In genomic region chr20:23200914-23201313, GRCh38 we compare ENCODE assay signal across 9 cellular contexts.
A peak's percentile ranks its signal among the peaks of the same experiment; 100 is the strongest.
DNase-seq lines count a peak whose midpoint lies in the region; ATAC-seq and TF ChIP-seq lines count a peak whose summit lies in the region.
"Had no signal": no experiment of that assay in that cellular context is flagged by ENCODE, and none has a peak within 500 bp of the region (broad histone marks: within the 10 kb centered on the region; RNA-seq: fewer than 3 reads in every experiment).

No MANE protein-coding gene starts in this region.

- H3K27ac Mint-ChIP-seq in HFFc6, result no peak overlapping the region
- H3K27ac Mint-ChIP-seq: activated T-cell treated with anti-CD3 and anti-CD28 coated beads, Interleukin-2, amount 50 U/mL, for 72 hours had no signal

- H3K27me3 Mint-ChIP-seq in HFFc6 (ENCODE audit: insufficient read depth), result peaks cover 22% of the 10 kb centered on the region

- CTCF ChIA-PET in BJ (lab: Yijun Ruan, JAX), result interaction anchor here (0.7 to 1.0 kb wide), 4 partner anchors 60 to 510 kb away, joined by 3 read pairs; no protein-coding TSS in a partner anchor

- H3K36me3 Mint-ChIP-seq in HFFc6 (ENCODE audit: low read depth), result no peaks in the 10 kb centered on the region

- ATAC-seq in HG03342 (IDR thresholded peaks at IDR 0.05; ENCODE audit: unreplicated experiment) (no peak), HG03097 (IDR thresholded peaks at IDR 0.05; ENCODE audit: low FRiP score, unreplicated experiment) (no peak), GM18498 (IDR thresholded peaks at IDR 0.05; ENCODE audit: unreplicated experiment) (no peak)
- ATAC-seq: activated T-cell treated with anti-CD3 and anti-CD28 coated beads, Interleukin-2, amount 50 U/mL, for 72 hours had no signal

- POLR2A ChIA-PET in BJ (lab: Charles Lee), result no interaction called here

- H3K4me3 ChIP-seq in BJ (ENCODE audit: low read depth, low read length), result no peak overlapping the region

- H3K9me3 Mint-ChIP-seq in HFFc6, result no peaks in the 10 kb centered on the region
- H3K9me3 Mint-ChIP-seq: activated T-cell treated with anti-CD3 and anti-CD28 coated beads, Interleukin-2, amount 50 U/mL, for 72 hours had no signal

- H3K4me1 Mint-ChIP-seq in HFFc6 (ENCODE audit: low read depth), result no peaks in the 10 kb centered on the region

- TF ChIP-seq CTCF in BJ (IDR thresholded peaks at IDR 0.05; ENCODE audit: insufficient read depth, low read depth, low read length) (0 out of 2 replicates have a peak, but pooled peaks have one; percentile 22), HFFc6 (IDR thresholded peaks at IDR 0.05) (peak; percentile 70)

- peaks cover 8% of the 10 kb centered on the region for H3K27me3 ChIP-seq in BJ (ENCODE audit: control insufficient read depth, insufficient read depth, low read length)

- H3K4me3 Mint-ChIP-seq in HFFc6, result no peak overlapping the region
- H3K4me3 Mint-ChIP-seq: activated T-cell treated with anti-CD3 and anti-CD28 coated beads, Interleukin-2, amount 50 U/mL, for 72 hours had no signal

- H3K36me3 ChIP-seq in BJ (ENCODE audit: control insufficient read depth, insufficient read depth, low read length), result no peaks in the 10 kb centered on the region

- DNase-seq in BJ (ENCODE audit: low read depth), result no peak
- no peak for DNase-seq in HFFc6
- DNase-seq in SW480 (ENCODE audit: low spot score), result peak; percentile 82
- DNase-seq in iPS-NIHi7 (ENCODE audit: extremely low spot score), result peak; percentile 85
- DNase-seq in NAMALWA (ENCODE audit: low spot score), result no peak

Comparison
In these comparisons a context has a peak if more than half of its experiments do, and no peak if none do; other contexts are left out.
1. DNase-seq: peak in SW480 (single experiment) and iPS-NIHi7 (single experiment); none in BJ (single experiment), HFFc6 (single experiment) and NAMALWA (single experiment).